Comparison of ENCODE assay signal across 9 cellular contexts in genomic region chr6:134172020-134172766, GRCh38.
DNase-seq lines count a peak whose midpoint lies in the region; TF ChIP-seq lines count a peak whose summit lies in the region.
"Had no signal": no experiment of that assay in that cellular context is flagged by ENCODE, and none has a peak within 500 bp of the region (broad histone marks: within the 10 kb centered on the region; RNA-seq: fewer than 3 reads in every experiment).

No MANE protein-coding gene starts in this region.

- H3K9me3 ChIP-seq in BLaER1 (no peaks in the 10 kb centered on the region), SU-DHL-6 (ENCODE audit: insufficient read depth, low read length) (no peaks in the 10 kb centered on the region), ovary (no peaks in the 10 kb centered on the region)

- peaks cover 10% of the 10 kb centered on the region for H3K27me3 ChIP-seq in BLaER1
- no peaks in the 10 kb centered on the region for H3K27me3 ChIP-seq in SU-DHL-6 (ENCODE audit: low read length)
- no peaks in the 10 kb centered on the region for H3K27me3 ChIP-seq in ovary

- H3K9ac ChIP-seq in BLaER1 (peak overlapping the region; percentile 37; the same call in 1 of the 2 replicates), SU-DHL-6 (ENCODE audit: low read length) (peak overlapping the region; percentile 86)

- H3K4me1 ChIP-seq in BLaER1 = peaks cover 55% of the 10 kb centered on the region
- peaks cover 3% of the 10 kb centered on the region for H3K4me1 ChIP-seq in ovary (ENCODE audit: insufficient read depth)

- H4K20me1 ChIP-seq in BLaER1 = peaks cover 42% of the 10 kb centered on the region
- H4K20me1 ChIP-seq in SU-DHL-6 (ENCODE audit: low read depth, low read length) = peaks cover 24% of the 10 kb centered on the region

- 21 to 42% (median 27%) methylated on average over 11 of the region's 11 CpGs for WGBS in ovary, 3 donors

- TF ChIP-seq EP300 in ovary (IDR thresholded peaks at IDR 0.05) = no peak

- peaks cover 79% of the 10 kb centered on the region for H3F3A ChIP-seq in SU-DHL-6 (ENCODE audit: insufficient read depth)

- H3K4me2 ChIP-seq in BLaER1 = peak overlapping the region; percentile 95
- H3K4me2 ChIP-seq in SU-DHL-6 (ENCODE audit: low read depth, low read length, poor library complexity, severe bottlenecking) = peak overlapping the region; percentile 91

- no peak for DNase-seq in epithelial cell of proximal tubule (ENCODE audit: low read depth)
- no peak for DNase-seq in ovary
- DNase-seq in NCI-H2171 (lab: John Stamatoyannopoulos, UW) = no peak
- DNase-seq in HPDE6-E6E7 (ENCODE audit: extremely low spot score) = no peak
- no peak for DNase-seq in effector CD8-positive, alpha-beta T cell (lab: John Stamatoyannopoulos, UW)
- no peak for DNase-seq in NCI-H524 treated with DMSO at 0.1 percent for 48 hours (lab: John Stamatoyannopoulos, UW)

- TF ChIP-seq CTCF in SU-DHL-6 (IDR thresholded peaks at IDR 0.05; ENCODE audit: insufficient read depth, low read length, poor library complexity, severe bottlenecking) (peak; percentile 30), epithelial cell of proximal tubule (conservative IDR thresholded peaks at IDR 0.05; ENCODE audit: low read depth, low read length) (peak; percentile 45), ovary (IDR thresholded peaks at IDR 0.05) (no peak)

- H3K27ac ChIP-seq in BLaER1 = no peak overlapping the region
- peak overlapping the region; percentile 63 for H3K27ac ChIP-seq in SU-DHL-6 (ENCODE audit: low read depth, low read length)
- peak overlapping the region in 1 of 2 donors; percentile 97 for H3K27ac ChIP-seq in ovary

- no peak overlapping the region for H2AFZ ChIP-seq in SU-DHL-6 (ENCODE audit: low read depth, low read length, severe bottlenecking)
- H2AFZ ChIP-seq: GM23338 had no signal

- H3K36me3 ChIP-seq in BLaER1 (peaks cover 58% of the 10 kb centered on the region), SU-DHL-6 (ENCODE audit: low read length) (peaks cover 54% of the 10 kb centered on the region), ovary (no peaks in the 10 kb centered on the region)

- no peaks in the 10 kb centered on the region for H3K9me2 ChIP-seq in SU-DHL-6 (replicated peaks; ENCODE audit: insufficient read depth, low read length)

- H3K4me3 ChIP-seq in BLaER1 (peak overlapping the region; percentile 89; the same call in 1 of the 2 replicates), SU-DHL-6 (ENCODE audit: insufficient read depth, low read length, poor library complexity, severe bottlenecking) (peak overlapping the region; percentile 93), epithelial cell of proximal tubule (ENCODE audit: low read depth, low read length) (peak overlapping the region; percentile 84), ovary (peak overlapping the region; percentile 86)
- H3K4me3 ChIP-seq: GM23338 had no signal

- H3K79me2 ChIP-seq in SU-DHL-6 (ENCODE audit: insufficient read depth, low read length) = peaks cover 39% of the 10 kb centered on the region

- no peak for TF ChIP-seq POLR2A in ovary (IDR thresholded peaks at IDR 0.05)

- intact Hi-C loops in ovary (cut with DNase I) = loop anchor here (5.0 to 10.0 kb wide), 4 partner anchors 343 to 710 kb away; no protein-coding TSS in a partner anchor

Comparison
In these comparisons a context has a peak if more than half of its experiments do, and no peak if none do; other contexts are left out.
1. CTCF ChIP-seq: peak in SU-DHL-6 (single experiment) and epithelial cell of proximal tubule (single experiment); none in ovary (0 of 3).
2. Peak in every context shown above with its lines, with median percentiles within 50 percentile points of each other: H3K4me3 ChIP-seq.